Comparison of ENCODE assay signal across 8 cellular contexts in the genomic region with DNA sequence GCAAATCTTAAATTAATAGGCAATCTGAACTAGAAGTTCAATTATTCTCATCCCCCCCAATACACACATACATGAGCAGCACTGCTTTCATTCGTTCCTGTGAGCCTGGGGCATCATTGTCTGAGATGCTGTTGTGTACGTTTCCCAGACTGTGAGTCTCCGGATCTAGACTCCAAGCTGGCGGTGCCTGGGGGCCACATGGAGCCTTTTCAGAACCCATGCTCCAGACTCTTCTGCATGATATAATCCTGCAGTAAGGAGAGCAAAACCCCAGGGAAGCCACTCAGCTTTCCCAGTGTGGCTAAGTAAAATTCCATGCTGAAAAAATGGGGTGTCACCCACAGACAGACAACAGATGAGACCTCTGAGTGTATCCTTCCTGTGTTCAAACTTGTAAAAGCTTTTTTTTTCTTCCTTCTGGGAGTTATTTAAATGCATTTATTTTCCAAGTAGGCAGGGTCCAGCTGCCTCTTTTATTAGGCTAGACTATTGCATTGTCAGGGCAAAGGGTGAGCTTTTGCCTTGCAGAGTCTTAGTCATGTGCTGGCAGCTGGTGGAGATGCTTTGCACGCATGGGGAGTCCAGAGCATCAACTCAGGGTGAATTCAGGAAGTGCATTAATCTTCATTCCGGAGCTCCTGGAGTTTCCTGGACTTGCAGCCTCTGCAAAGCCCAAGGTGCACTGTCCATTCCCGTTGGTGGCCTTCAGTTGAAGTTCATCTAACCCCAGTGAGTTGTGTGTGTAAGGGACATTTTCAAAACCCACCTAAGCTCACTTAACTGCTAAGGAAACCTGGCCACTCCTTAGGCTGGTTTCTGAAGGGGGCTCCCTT.
DNase-seq lines count a peak whose midpoint lies in the region; ATAC-seq and TF ChIP-seq lines count a peak whose summit lies in the region.

No MANE protein-coding gene starts in this region.

- H3K27me3 ChIP-seq in psoas muscle (ENCODE audit: insufficient read depth in 3 of 3, low read length in 2 of 3): no peaks in the 10 kb centered on the region

- DNase-seq in astrocyte of the spinal cord (ENCODE audit: low read depth, low spot score) (peak; percentile 73), renal cortical epithelial cell (ENCODE audit: low read depth) (peak; percentile 47), SW 1271 (lab: John Stamatoyannopoulos, UW) (no peak), T-helper 17 cell (no peak), SHP77 (lab: John Stamatoyannopoulos, UW) (no peak), psoas muscle (no peak)

- intact Hi-C loops in psoas muscle (cut with DNase I): no loop called here

- no peaks in the 10 kb centered on the region for H3K9me3 ChIP-seq in T-helper 17 cell (ENCODE audit: control insufficient read depth, low read length, poor library complexity, severe bottlenecking)
- no peaks in the 10 kb centered on the region for H3K9me3 ChIP-seq in psoas muscle

- in situ Hi-C loops in astrocyte of the spinal cord (cut with HindIII; ENCODE audit: low sequenced_read_pairs): no loop called here

- H3K4me1 ChIP-seq in psoas muscle: no peaks in the 10 kb centered on the region

- no peak overlapping the region for H3K4me3 Mint-ChIP-seq in T-helper 17 cell

- H3K36me3 ChIP-seq in psoas muscle (ENCODE audit: insufficient read depth in 1 of 2, low read depth in 1 of 2): no peaks in the 10 kb centered on the region

- peaks cover 14% of the 10 kb centered on the region for H3K4me1 Mint-ChIP-seq in T-helper 17 cell

- H3K4me3 ChIP-seq in astrocyte of the spinal cord (ENCODE audit: low read depth, low read length): no peak overlapping the region
- H3K4me3 ChIP-seq in psoas muscle: no peak overlapping the region

- 64 to 70% (median 66%) methylated on average over 7 of the region's 7 CpGs for WGBS in psoas muscle, 3 donors

- no peaks in the 10 kb centered on the region for H3K36me3 Mint-ChIP-seq in T-helper 17 cell (ENCODE audit: low read depth)

- peaks cover 18% of the 10 kb centered on the region for H3K27me3 Mint-ChIP-seq in T-helper 17 cell

- ATAC-seq in GM18868 (IDR thresholded peaks at IDR 0.05; ENCODE audit: unreplicated experiment) (peak; percentile 75), HG03108 (IDR thresholded peaks at IDR 0.05; ENCODE audit: unreplicated experiment) (peak; percentile 56), T-helper 17 cell (no peak), psoas muscle (no peak)

- TF ChIP-seq CTCF in astrocyte of the spinal cord (IDR thresholded peaks at IDR 0.05; ENCODE audit: low read depth, low read length): no peak
- TF ChIP-seq CTCF in psoas muscle (IDR thresholded peaks at IDR 0.05): no peak

- no peak overlapping the region for H3K27ac ChIP-seq in psoas muscle

- H3K27ac Mint-ChIP-seq in T-helper 17 cell: no peak overlapping the region

Comparison
In these comparisons a context has a peak if more than half of its experiments do, and no peak if none do; other contexts are left out.
1. ATAC-seq: peak in GM18868 (single experiment) and HG03108 (single experiment); none in T-helper 17 cell (single experiment) and psoas muscle (0 of 4).
2. DNase-seq: peak in astrocyte of the spinal cord (single experiment) and renal cortical epithelial cell (single experiment); none in SW 1271 (0 of 2), T-helper 17 cell (0 of 3), SHP77 (0 of 2) and psoas muscle (0 of 2).